ENCODE assay signal across 9 cellular contexts in genomic region chrX:130994671-130995070, GRCh38.
A peak's percentile ranks its signal among the peaks of the same experiment; 100 is the strongest.
DNase-seq lines count a peak whose midpoint lies in the region; FAIRE-seq and TF ChIP-seq lines count a peak whose summit lies in the region.
"Had no signal": no experiment of that assay in that cellular context is flagged by ENCODE, and none has a peak within 500 bp of the region (broad histone marks: within the 10 kb centered on the region; RNA-seq: fewer than 3 reads in every experiment).

No MANE protein-coding gene starts in this region.

- peak; percentile 78 for FAIRE-seq in GM18507 (lab: Jason Lieb, UNC)
- FAIRE-seq: colon had no signal

- no peaks in the 10 kb centered on the region for H3K9me3 ChIP-seq in suprapubic skin

- WGBS in suprapubic skin = 48% methylated on average over 8 of the region's 8 CpGs

- TF ChIP-seq POLR2A in suprapubic skin (IDR thresholded peaks at IDR 0.05) = no peak

- H3K4me1 ChIP-seq in suprapubic skin = no peaks in the 10 kb centered on the region

- H3K27me3 ChIP-seq in suprapubic skin = no peaks in the 10 kb centered on the region

- H3K27ac ChIP-seq in suprapubic skin = no peak overlapping the region

- H3K4me3 ChIP-seq in suprapubic skin = no peak overlapping the region

- TF ChIP-seq CTCF in suprapubic skin (IDR thresholded peaks at IDR 0.05) = no peak

- TF ChIP-seq EP300 in suprapubic skin (IDR thresholded peaks at IDR 0.05) = no peak

- DNase-seq in AML-193 (lab: John Stamatoyannopoulos, UW) = peak; percentile 0 to 11
- no peak for DNase-seq in GM18507 (ENCODE audit: extremely low spot score, insufficient read length, low read depth)
- peak; percentile 3 for DNase-seq in RPMI7951 (ENCODE audit: low read depth)
- peak; percentile 4 for DNase-seq in germinal center (ENCODE audit: low spot score)
- no peak for DNase-seq in suprapubic skin (ENCODE audit: low spot score in 2 of 2)
- no peak for DNase-seq in posterior vena cava (ENCODE audit: low spot score)
- no peak for DNase-seq in NCI-H2081 treated with DMSO at 0.1 percent for 48 hours (lab: John Stamatoyannopoulos, UW)
- DNase-seq in CD1c-positive myeloid dendritic cell (ENCODE audit: extremely low spot score) = no peak

- intact Hi-C loops in posterior vena cava (cut with DNase I) = no loop called here

- no peaks in the 10 kb centered on the region for H3K36me3 ChIP-seq in suprapubic skin

Comparison
In these comparisons a context has a peak if more than half of its experiments do, and no peak if none do; other contexts are left out.
1. DNase-seq: peak in AML-193 (2 of 2), RPMI7951 (single experiment) and germinal center (single experiment); none in GM18507 (single experiment), suprapubic skin (0 of 2), posterior vena cava (single experiment), NCI-H2081 treated with DMSO at 0.1 percent for 48 hours (single experiment) and CD1c-positive myeloid dendritic cell (single experiment).